23 cellular contexts compared by ENCODE assay signal in genomic region chr3:182185341-182185740, GRCh38.
"Had no signal": no experiment of that assay in that cellular context is flagged by ENCODE, and none has a peak within 500 bp of the region (broad histone marks: within the 10 kb centered on the region; RNA-seq: fewer than 3 reads in every experiment).

No MANE protein-coding gene starts in this region.

- H3K27ac Mint-ChIP-seq: dendritic cell treated with granulocyte-macrophage colony-stimulating factor and Interleukin-4, amounts not matched to agents 40 ng/mL and 50 ng/mL, for 4 days; effector memory CD8-positive, alpha-beta T cell; endodermal cell; mesothelial cell of epicardium had no signal

- H3K36me3 ChIP-seq: colonic mucosa, gastroesophageal sphincter, heart left ventricle, left lung, lower lobe of right lung had no signal

- H3K4me1 ChIP-seq: colonic mucosa, gastroesophageal sphincter, heart left ventricle, left lung had no signal

- H3K4me2 ChIP-seq: hepatocyte had no signal

- H3K4me3 Mint-ChIP-seq: dendritic cell treated with granulocyte-macrophage colony-stimulating factor and Interleukin-4, amounts not matched to agents 40 ng/mL and 50 ng/mL, for 4 days; effector memory CD8-positive, alpha-beta T cell; endodermal cell; mesothelial cell of epicardium had no signal

- H3K27ac ChIP-seq: colonic mucosa, epithelial cell of prostate, foreskin keratinocyte, gastroesophageal sphincter, heart left ventricle, hepatocyte, left lung, lower lobe of right lung had no signal

- H2AFZ ChIP-seq: hepatocyte had no signal

- H3K27me3 Mint-ChIP-seq: dendritic cell treated with granulocyte-macrophage colony-stimulating factor and Interleukin-4, amounts not matched to agents 40 ng/mL and 50 ng/mL, for 4 days; effector memory CD8-positive, alpha-beta T cell had no signal

- H3K4me3 ChIP-seq: colonic mucosa, gastroesophageal sphincter, heart left ventricle, hepatocyte, left lung, lower lobe of right lung, mucosa of descending colon had no signal

- FAIRE-seq: endometrium, frontal cortex, islet of Langerhans, keratinocyte had no signal

- H3K79me2 ChIP-seq: hepatocyte had no signal

- H3K36me3 Mint-ChIP-seq: mesothelial cell of epicardium had no signal

- H3K9me3 ChIP-seq: colonic mucosa, left lung, lower lobe of right lung, mucosa of descending colon had no signal

- H3K27me3 ChIP-seq: colonic mucosa, foreskin keratinocyte, heart left ventricle, hepatocyte, left lung had no signal

- DNase-seq: colonic mucosa; cortex of kidney; effector CD8-positive, alpha-beta T cell; effector memory CD8-positive, alpha-beta T cell; endodermal cell; erythroblast; foreskin keratinocyte; heart left ventricle; left cardiac atrium; left lung; left ventricle myocardium superior; lower lobe of right lung; mesenchymal stem cell; mucosa of descending colon had no signal
